7 cellular contexts compared by ENCODE assay signal in genomic region chr10:103350175-103350521, GRCh38. TPM values are rescaled to one million over a fixed set of nuclear protein-coding genes. Genes with fewer than 3 reads are reported as not detected.
DNase-seq lines count a peak whose midpoint lies in the region; ATAC-seq and TF ChIP-seq lines count a peak whose summit lies in the region.

No MANE protein-coding gene starts in this region.

- peaks cover 19% of the 10 kb centered on the region for H3K36me3 Mint-ChIP-seq in activated CD4-positive, alpha-beta memory T cell treated with anti-CD3 and anti-CD28 coated beads, Interleukin-2, amount 10 ng/mL, durations not matched to agents 7 days and 5 days (ENCODE audit: low read depth)

- no peaks in the 10 kb centered on the region for H3K27me3 ChIP-seq in iPS-15b (ENCODE audit: control insufficient read depth, insufficient read depth, low read length)

- ATAC-seq in stimulated activated naive CD8-positive, alpha-beta T cell treated with anti-CD3 and anti-CD28 coated beads, Interleukin-15, amount 100 ng/mL, for 72 hours, result no peak
- no peak for ATAC-seq in HG03196 (IDR thresholded peaks at IDR 0.05; ENCODE audit: unreplicated experiment)

- peak overlapping the region; percentile 90 for H3K4me3 Mint-ChIP-seq in activated CD4-positive, alpha-beta memory T cell treated with anti-CD3 and anti-CD28 coated beads, Interleukin-2, amount 10 ng/mL, durations not matched to agents 7 days and 5 days
- peak overlapping the region; percentile 96 to 98 for H3K4me3 Mint-ChIP-seq in stimulated activated naive CD8-positive, alpha-beta T cell treated with anti-CD3 and anti-CD28 coated beads, Interleukin-15, amount 100 ng/mL, for 72 hours

- CTCF ChIA-PET in HEK293T (lab: Yijun Ruan, JAX), result no interaction called here
- CTCF ChIA-PET in activated CD4-positive, alpha-beta memory T cell treated with anti-CD3 and anti-CD28 coated beads, Interleukin-2, amount 10 ng/mL, durations not matched to agents 7 days and 5 days (lab: Charles Lee), result interaction anchor here (0.8 to 2.5 kb wide), 4 partner anchors 16 to 871 kb away, joined by 3 to 10 read pairs (median 4); partner anchors contain the start of gene ATP5MK

- DNase-seq in HEK293T (ENCODE audit: extremely low spot score), result no peak
- DNase-seq in activated CD4-positive, alpha-beta memory T cell treated with anti-CD3 and anti-CD28 coated beads, Interleukin-2, amount 10 ng/mL, durations not matched to agents 7 days and 5 days, result no peak
- DNase-seq in stimulated activated naive CD8-positive, alpha-beta T cell treated with anti-CD3 and anti-CD28 coated beads, Interleukin-15, amount 100 ng/mL, for 72 hours, result no peak
- DNase-seq in SW480 (ENCODE audit: low spot score), result no peak
- no peak for DNase-seq in Ammon's horn (ENCODE audit: low spot score)

- H3K9ac ChIP-seq in iPS-15b (ENCODE audit: low read depth, low read length), result peak overlapping the region; percentile 81

- no peaks in the 10 kb centered on the region for H3K9me3 Mint-ChIP-seq in activated CD4-positive, alpha-beta memory T cell treated with anti-CD3 and anti-CD28 coated beads, Interleukin-2, amount 10 ng/mL, durations not matched to agents 7 days and 5 days
- H3K9me3 Mint-ChIP-seq in stimulated activated naive CD8-positive, alpha-beta T cell treated with anti-CD3 and anti-CD28 coated beads, Interleukin-15, amount 100 ng/mL, for 72 hours, result no peaks in the 10 kb centered on the region

- H3K4me1 ChIP-seq in iPS-15b (ENCODE audit: control insufficient read depth, insufficient read depth, low read length), result peaks cover 4% of the 10 kb centered on the region

- peaks cover 4% of the 10 kb centered on the region for H3K36me3 ChIP-seq in iPS-15b (ENCODE audit: control insufficient read depth, insufficient read depth, low read length)

- H3K9me3 ChIP-seq in iPS-15b (ENCODE audit: control insufficient read depth, insufficient read depth, low read length), result no peaks in the 10 kb centered on the region

- POLR2A ChIA-PET in HEK293T (lab: Yijun Ruan, JAX), result interaction anchor here (1.0 to 3.9 kb wide), 4 partner anchors 17 to 46 kb away, joined by 3 to 31 read pairs (median 4); partner anchors contain the start of genes ATP5MK, PDCD11 and TAF5
- POLR2A ChIA-PET in activated CD4-positive, alpha-beta memory T cell treated with anti-CD3 and anti-CD28 coated beads, Interleukin-2, amount 10 ng/mL, durations not matched to agents 7 days and 5 days (lab: Charles Lee), result interaction anchor here (1.0 to 2.8 kb wide), 7 partner anchors 16 to 158 kb away, joined by 3 to 25 read pairs (median 6); partner anchors contain the start of genes ATP5MK, NT5C2, PDCD11 and TAF5

- no peaks in the 10 kb centered on the region for H3K27me3 Mint-ChIP-seq in activated CD4-positive, alpha-beta memory T cell treated with anti-CD3 and anti-CD28 coated beads, Interleukin-2, amount 10 ng/mL, durations not matched to agents 7 days and 5 days
- H3K27me3 Mint-ChIP-seq in stimulated activated naive CD8-positive, alpha-beta T cell treated with anti-CD3 and anti-CD28 coated beads, Interleukin-15, amount 100 ng/mL, for 72 hours, result no peaks in the 10 kb centered on the region

- H3K4me1 Mint-ChIP-seq in activated CD4-positive, alpha-beta memory T cell treated with anti-CD3 and anti-CD28 coated beads, Interleukin-2, amount 10 ng/mL, durations not matched to agents 7 days and 5 days, result peaks cover 12% of the 10 kb centered on the region
- peaks cover 12% of the 10 kb centered on the region for H3K4me1 Mint-ChIP-seq in stimulated activated naive CD8-positive, alpha-beta T cell treated with anti-CD3 and anti-CD28 coated beads, Interleukin-15, amount 100 ng/mL, for 72 hours

- peak overlapping the region; percentile 58 for H3K27ac Mint-ChIP-seq in activated CD4-positive, alpha-beta memory T cell treated with anti-CD3 and anti-CD28 coated beads, Interleukin-2, amount 10 ng/mL, durations not matched to agents 7 days and 5 days
- H3K27ac Mint-ChIP-seq in stimulated activated naive CD8-positive, alpha-beta T cell treated with anti-CD3 and anti-CD28 coated beads, Interleukin-15, amount 100 ng/mL, for 72 hours, result peak overlapping the region; percentile 90 to 99

- peak overlapping the region; percentile 74 for H3K4me3 ChIP-seq in iPS-15b (ENCODE audit: low read depth, low read length)

TF ChIP-seq in HEK293T, 16 proteins besides CTCF, POLR2A, EP300 and RAD21:
- TF ChIP-seq NFRKB (IDR thresholded peaks at IDR 0.05) (no peak), L3MBTL2 (conservative IDR thresholded peaks at IDR 0.05) (0 out of 2 replicates have a peak, but pooled peaks have one; percentile 4)

RNA-seq across cellular contexts. Expression of gene PCGF6, which starts 0.8 kb away (rescaled TPM):
- 10 to 100 TPM; 13.9 to 15.1 TPM for total RNA-seq in activated CD4-positive, alpha-beta memory T cell treated with anti-CD3 and anti-CD28 coated beads, Interleukin-2, amount 10 ng/mL, durations not matched to agents 7 days and 5 days

RNA-seq across cellular contexts. Expression of gene TAF5, which starts 17.6 kb away (rescaled TPM):
- 10 to 100 TPM; 13.1 to 13.2 TPM for total RNA-seq in activated CD4-positive, alpha-beta memory T cell treated with anti-CD3 and anti-CD28 coated beads, Interleukin-2, amount 10 ng/mL, durations not matched to agents 7 days and 5 days

RNA-seq across cellular contexts. Expression of gene ATP5MK, which starts 46.1 kb away (rescaled TPM):
- total RNA-seq in activated CD4-positive, alpha-beta memory T cell treated with anti-CD3 and anti-CD28 coated beads, Interleukin-2, amount 10 ng/mL, durations not matched to agents 7 days and 5 days, result 100 to 1,000 TPM; 299 to 315 TPM

RNA-seq across cellular contexts. Expression of gene PDCD11, which starts 46.3 kb away (rescaled TPM):
- total RNA-seq in activated CD4-positive, alpha-beta memory T cell treated with anti-CD3 and anti-CD28 coated beads, Interleukin-2, amount 10 ng/mL, durations not matched to agents 7 days and 5 days, result 10 to 100 TPM; 38.9 to 39.6 TPM
